In genomic region chr12:121537814-121538698, GRCh38 we compare ENCODE assay signal across 8 cellular contexts. TPM values are rescaled to one million over a fixed set of nuclear protein-coding genes. Genes with fewer than 3 reads are reported as not detected.
DNase-seq lines count a peak whose midpoint lies in the region; ATAC-seq and TF ChIP-seq lines count a peak whose summit lies in the region.

No MANE protein-coding gene starts in this region.

- CTCF ChIA-PET in activated CD4-positive, alpha-beta memory T cell treated with anti-CD3 and anti-CD28 coated beads, Interleukin-2, amount 10 ng/mL, durations not matched to agents 7 days and 5 days (lab: Charles Lee): interaction anchor here (0.5 to 2.1 kb wide), 4 partner anchors 15 to 152 kb away, joined by 3 to 12 read pairs (median 6); no protein-coding TSS in a partner anchor

- ATAC-seq in CD4-positive, CD25-positive, alpha-beta regulatory T cell (ENCODE audit: low read depth in 2 of 2): no peak
- peak; percentile 8 for ATAC-seq in GM19463 (IDR thresholded peaks at IDR 0.05; ENCODE audit: unreplicated experiment)
- ATAC-seq in esophagus mucosa: peak; percentile 15

- TF ChIP-seq CTCF in HL-60 (IDR thresholded peaks at IDR 0.05; ENCODE audit: insufficient read depth, low read length) (no peak), neural progenitor cell (IDR thresholded peaks at IDR 0.05) (no peak)

- peaks cover 12% of the 10 kb centered on the region for H3K36me3 Mint-ChIP-seq in CD4-positive, CD25-positive, alpha-beta regulatory T cell
- peaks cover 14% of the 10 kb centered on the region for H3K36me3 Mint-ChIP-seq in activated CD4-positive, alpha-beta memory T cell treated with anti-CD3 and anti-CD28 coated beads, Interleukin-2, amount 10 ng/mL, durations not matched to agents 7 days and 5 days (ENCODE audit: low read depth)
- peaks cover 23% of the 10 kb centered on the region for H3K36me3 Mint-ChIP-seq in neural progenitor cell

- no peaks in the 10 kb centered on the region for H3K27me3 ChIP-seq in CD4-positive, CD25-positive, alpha-beta regulatory T cell (ENCODE audit: control insufficient read depth, insufficient read depth, low read length)
- no peaks in the 10 kb centered on the region for H3K27me3 ChIP-seq in HL-60 (ENCODE audit: insufficient read depth, poor library complexity, severe bottlenecking)
- H3K27me3 ChIP-seq in neural progenitor cell: peaks cover 5% of the 10 kb centered on the region

- peaks cover 17 to 48% (median 38%) of the 10 kb centered on the region in 4 donors for H3K4me1 Mint-ChIP-seq in CD4-positive, CD25-positive, alpha-beta regulatory T cell
- H3K4me1 Mint-ChIP-seq in activated CD4-positive, alpha-beta memory T cell treated with anti-CD3 and anti-CD28 coated beads, Interleukin-2, amount 10 ng/mL, durations not matched to agents 7 days and 5 days: peaks cover 53% of the 10 kb centered on the region
- peaks cover 56% of the 10 kb centered on the region for H3K4me1 Mint-ChIP-seq in neural progenitor cell

- peaks cover 94% of the 10 kb centered on the region for H4K20me1 ChIP-seq in neural progenitor cell (ENCODE audit: low read depth)

- no peak overlapping the region for H2AFZ ChIP-seq in neural progenitor cell (replicated peaks)

- H3K27me3 Mint-ChIP-seq in CD4-positive, CD25-positive, alpha-beta regulatory T cell: peaks cover 4% of the 10 kb centered on the region
- no peaks in the 10 kb centered on the region for H3K27me3 Mint-ChIP-seq in activated CD4-positive, alpha-beta memory T cell treated with anti-CD3 and anti-CD28 coated beads, Interleukin-2, amount 10 ng/mL, durations not matched to agents 7 days and 5 days
- peaks cover 14% of the 10 kb centered on the region for H3K27me3 Mint-ChIP-seq in neural progenitor cell (ENCODE audit: insufficient read depth, low read depth)

- peaks cover 41% of the 10 kb centered on the region for H3K4me1 ChIP-seq in CD4-positive, CD25-positive, alpha-beta regulatory T cell (ENCODE audit: control insufficient read depth, insufficient read depth, low read length, poor library complexity, severe bottlenecking)
- peaks cover 40% of the 10 kb centered on the region for H3K4me1 ChIP-seq in neural progenitor cell

- POLR2A ChIA-PET in activated CD4-positive, alpha-beta memory T cell treated with anti-CD3 and anti-CD28 coated beads, Interleukin-2, amount 10 ng/mL, durations not matched to agents 7 days and 5 days (lab: Charles Lee): interaction anchor here (0.9 to 2.2 kb wide), 9 partner anchors 7 to 134 kb away, joined by 3 to 12 read pairs (median 5); no protein-coding TSS in a partner anchor

- H3K27ac ChIP-seq in CD4-positive, CD25-positive, alpha-beta regulatory T cell (ENCODE audit: insufficient read depth, low read length, poor library complexity, severe bottlenecking): peak overlapping the region; percentile 93
- H3K27ac ChIP-seq in HL-60 (replicated peaks): peak overlapping the region; percentile 98
- no peak overlapping the region for H3K27ac ChIP-seq in neural progenitor cell

- H3K9me3 Mint-ChIP-seq in CD4-positive, CD25-positive, alpha-beta regulatory T cell: no peaks in the 10 kb centered on the region
- H3K9me3 Mint-ChIP-seq in activated CD4-positive, alpha-beta memory T cell treated with anti-CD3 and anti-CD28 coated beads, Interleukin-2, amount 10 ng/mL, durations not matched to agents 7 days and 5 days: no peaks in the 10 kb centered on the region
- no peaks in the 10 kb centered on the region for H3K9me3 Mint-ChIP-seq in neural progenitor cell

- peak overlapping the region; percentile 79 for H3K4me2 ChIP-seq in neural progenitor cell

- H3K27ac Mint-ChIP-seq in CD4-positive, CD25-positive, alpha-beta regulatory T cell: peak overlapping the region; percentile 81 to 93 (median 93)
- H3K27ac Mint-ChIP-seq in activated CD4-positive, alpha-beta memory T cell treated with anti-CD3 and anti-CD28 coated beads, Interleukin-2, amount 10 ng/mL, durations not matched to agents 7 days and 5 days: peak overlapping the region; percentile 67
- peak overlapping the region; percentile 36 for H3K27ac Mint-ChIP-seq in neural progenitor cell

- H3K4me3 ChIP-seq in CD4-positive, CD25-positive, alpha-beta regulatory T cell (ENCODE audit: low read depth, low read length): peak overlapping the region; percentile 64
- H3K4me3 ChIP-seq in HL-60 (replicated peaks; ENCODE audit: insufficient read depth, low read length) (peak overlapping the region; percentile 71), neural progenitor cell (peak overlapping the region; percentile 50)

- DNase-seq in CD4-positive, CD25-positive, alpha-beta regulatory T cell: peak in 2 of 3 donors; percentile 32 to 55
- DNase-seq in HL-60 (ENCODE audit: low read depth in 1 of 2, low spot score in 1 of 2) (peak in 1 of 2 experiments; percentile 39), neural progenitor cell (ENCODE audit: low spot score) (peak; percentile 72), H4 (ENCODE audit: low spot score) (no peak), NCI-H1092 (lab: John Stamatoyannopoulos, UW) (no peak)
- peak; percentile 29 for DNase-seq in activated CD4-positive, alpha-beta memory T cell treated with anti-CD3 and anti-CD28 coated beads, Interleukin-2, amount 10 ng/mL, durations not matched to agents 7 days and 5 days

- H3K4me3 Mint-ChIP-seq in CD4-positive, CD25-positive, alpha-beta regulatory T cell: peak overlapping the region; percentile 86 to 98 (median 90)
- peak overlapping the region; percentile 76 for H3K4me3 Mint-ChIP-seq in activated CD4-positive, alpha-beta memory T cell treated with anti-CD3 and anti-CD28 coated beads, Interleukin-2, amount 10 ng/mL, durations not matched to agents 7 days and 5 days
- peak overlapping the region; percentile 88 for H3K4me3 Mint-ChIP-seq in neural progenitor cell

- no peak overlapping the region for H3K9ac ChIP-seq in neural progenitor cell

- H3K36me3 ChIP-seq in CD4-positive, CD25-positive, alpha-beta regulatory T cell (ENCODE audit: control insufficient read depth, insufficient read depth, low read length): peaks cover 11% of the 10 kb centered on the region
- no peaks in the 10 kb centered on the region for H3K36me3 ChIP-seq in neural progenitor cell

- peaks cover 68% of the 10 kb centered on the region for H3K79me2 ChIP-seq in neural progenitor cell (ENCODE audit: low read depth)

- peaks cover 51% of the 10 kb centered on the region for H3F3A ChIP-seq in neural progenitor cell (ENCODE audit: low read depth)

- no peaks in the 10 kb centered on the region for H3K9me3 ChIP-seq in CD4-positive, CD25-positive, alpha-beta regulatory T cell (ENCODE audit: control insufficient read depth in 2 of 2, low read length in 2 of 2)
- no peaks in the 10 kb centered on the region for H3K9me3 ChIP-seq in neural progenitor cell (ENCODE audit: low read depth)

RNA-seq across cellular contexts. Expression of gene KDM2B, which starts 42.8 kb away (rescaled TPM):
- total RNA-seq in CD4-positive, CD25-positive, alpha-beta regulatory T cell: 128 TPM
- polyA plus RNA-seq in CD4-positive, CD25-positive, alpha-beta regulatory T cell: 10 to 100 TPM in 3 of 4 donors, 1 to 10 TPM in 1; 9.4 to 12.2 (median 11.0) TPM
- 10 to 100 TPM; 59.8 to 62.6 TPM for total RNA-seq in activated CD4-positive, alpha-beta memory T cell treated with anti-CD3 and anti-CD28 coated beads, Interleukin-2, amount 10 ng/mL, durations not matched to agents 7 days and 5 days
- 20.0 TPM for total RNA-seq in esophagus mucosa
- total RNA-seq in neural progenitor cell (ENCODE audit: low replicate concordance): 85.3 and 158 TPM in 2 replicates
- total RNA-seq in H4 (2014; rRNA removed; shearing (Covaris generic)): 18.4 and 19.7 TPM in 2 replicates

Comparison
In these comparisons a context has a peak if more than half of its experiments do, and no peak if none do; other contexts are left out.
1. ATAC-seq: peak in GM19463 (single experiment) and esophagus mucosa (single experiment); none in CD4-positive, CD25-positive, alpha-beta regulatory T cell (0 of 2).
2. DNase-seq: peak in CD4-positive, CD25-positive, alpha-beta regulatory T cell (2 of 3), activated CD4-positive, alpha-beta memory T cell treated with anti-CD3 and anti-CD28 coated beads, Interleukin-2, amount 10 ng/mL, durations not matched to agents 7 days and 5 days (single experiment) and neural progenitor cell (single experiment); none in H4 (single experiment) and NCI-H1092 (single experiment).
3. H3K27ac Mint-ChIP-seq: peak in every context shown above with its lines; median percentile 93 in CD4-positive, CD25-positive, alpha-beta regulatory T cell; 67 in activated CD4-positive, alpha-beta memory T cell treated with anti-CD3 and anti-CD28 coated beads, Interleukin-2, amount 10 ng/mL, durations not matched to agents 7 days and 5 days; 36 in neural progenitor cell.
4. Peak in every context shown above with its lines, with median percentiles within 50 percentile points of each other: H3K4me3 ChIP-seq and H3K4me3 Mint-ChIP-seq.